Comparison of ENCODE assay signal across 29 cellular contexts in genomic region chr1:163303561-163303960, GRCh38.
"Had no signal": no experiment of that assay in that cellular context is flagged by ENCODE, and none has a peak within 500 bp of the region (broad histone marks: within the 10 kb centered on the region; RNA-seq: fewer than 3 reads in every experiment).

No MANE protein-coding gene starts in this region.

- H3K4me1 ChIP-seq: stomach, suprapubic skin, testis, thyroid gland, tibial nerve, transverse colon, upper lobe of left lung, upper lobe of right lung, uterus, vagina had no signal

- H3K4me3 ChIP-seq: stomach, suprapubic skin, testis, thoracic aorta, thyroid gland, tibial artery, tibial nerve, transverse colon, upper lobe of left lung, upper lobe of right lung, uterus, vagina had no signal

- H3K27me3 Mint-ChIP-seq: stimulated activated memory B cell treated with anti-CD40 and anti-IgM and Interleukin-4, amounts not matched to agents 10 μg/mL and 1 μg/mL and 100 μg/mL, for 72 hours; stimulated activated naive B cell treated with anti-CD40 and anti-IgM and Interleukin-4, amounts not matched to agents 10 μg/mL and 1 μg/mL and 100 μg/mL, for 72 hours; stimulated activated naive CD8-positive, alpha-beta T cell treated with anti-CD3 and anti-CD28 coated beads, Interleukin-15, amount 100 ng/mL, for 72 hours; stimulated activated naive CD8-positive, alpha-beta T cell treated with anti-CD3 and anti-CD28 coated beads, Interleukin-15, Interleukin-2, amounts not matched to agents 100 ng/mL and 50 ng/mL, for 24 hours; type B pancreatic cell had no signal

- H3K4me1 Mint-ChIP-seq: stimulated activated effector memory CD8-positive, alpha-beta T cell treated with anti-CD3 and anti-CD28 coated beads, Interleukin-12 subunit alpha, Interleukin-12 subunit beta, amount 100 ng/mL, for 72 hours; stimulated activated memory B cell treated with anti-CD40 and anti-IgM and Interleukin-4, amounts not matched to agents 10 μg/mL and 1 μg/mL and 100 μg/mL, for 72 hours; stimulated activated naive B cell treated with anti-CD40 and anti-IgM and Interleukin-4, amounts not matched to agents 10 μg/mL and 1 μg/mL and 100 μg/mL, for 72 hours; stimulated activated naive CD8-positive, alpha-beta T cell treated with anti-CD3 and anti-CD28 coated beads, Interleukin-15, amount 100 ng/mL, for 72 hours had no signal

- H3K27ac ChIP-seq: stomach, suprapubic skin, testis, thoracic aorta, thyroid gland, tibial artery, tibial nerve, transverse colon, upper lobe of left lung, upper lobe of right lung, uterus, vagina had no signal

- H3K4me3 Mint-ChIP-seq: stimulated activated effector memory CD8-positive, alpha-beta T cell treated with anti-CD3 and anti-CD28 coated beads, Interleukin-12 subunit alpha, Interleukin-12 subunit beta, amount 100 ng/mL, for 72 hours; stimulated activated memory B cell treated with anti-CD40 and anti-IgM and Interleukin-4, amounts not matched to agents 10 μg/mL and 1 μg/mL and 100 μg/mL, for 72 hours; stimulated activated naive B cell treated with anti-CD40 and anti-IgM and Interleukin-4, amounts not matched to agents 10 μg/mL and 1 μg/mL and 100 μg/mL, for 72 hours; stimulated activated naive CD8-positive, alpha-beta T cell treated with anti-CD3 and anti-CD28 coated beads, Interleukin-15, amount 100 ng/mL, for 72 hours; stimulated activated naive CD8-positive, alpha-beta T cell treated with anti-CD3 and anti-CD28 coated beads, Interleukin-15, Interleukin-2, amounts not matched to agents 100 ng/mL and 50 ng/mL, for 24 hours; type B pancreatic cell had no signal

- H3K9me3 ChIP-seq: stomach, suprapubic skin, testis, thoracic aorta, thyroid gland, tibial artery, tibial nerve, transverse colon, upper lobe of left lung, upper lobe of right lung, uterus, vagina had no signal

- H3K27ac Mint-ChIP-seq: stimulated activated effector memory CD8-positive, alpha-beta T cell treated with anti-CD3 and anti-CD28 coated beads, Interleukin-12 subunit alpha, Interleukin-12 subunit beta, amount 100 ng/mL, for 72 hours; stimulated activated memory B cell treated with anti-CD40 and anti-IgM and Interleukin-4, amounts not matched to agents 10 μg/mL and 1 μg/mL and 100 μg/mL, for 72 hours; stimulated activated naive B cell treated with anti-CD40 and anti-IgM and Interleukin-4, amounts not matched to agents 10 μg/mL and 1 μg/mL and 100 μg/mL, for 72 hours; stimulated activated naive CD8-positive, alpha-beta T cell treated with anti-CD3 and anti-CD28 coated beads, Interleukin-15, Interleukin-2, amounts not matched to agents 100 ng/mL and 50 ng/mL, for 24 hours; type B pancreatic cell had no signal

- H3K27me3 ChIP-seq: stomach, suprapubic skin, testis, thyroid gland, tibial artery, tibial nerve, transverse colon, upper lobe of left lung, upper lobe of right lung, uterus, vagina had no signal

- DNase-seq: stimulated activated CD4-positive, alpha-beta T cell treated with anti-CD3 and anti-CD28 coated beads, Interleukin-2, amount 100 ng/mL, for 48 hours; stimulated activated CD4-positive, alpha-beta T cell treated with anti-CD3 and anti-CD28 coated beads, Interleukin-4, amount 100 ng/mL, for 1 hour; stimulated activated CD4-positive, alpha-beta T cell treated with anti-CD3 and anti-CD28 coated beads, Interleukin-4, amount 100 ng/mL, for 24 hours; stimulated activated CD4-positive, alpha-beta T cell treated with anti-CD3 and anti-CD28 coated beads, Interleukin-4, amount 100 ng/mL, for 4 hours; stimulated activated CD8-positive, alpha-beta memory T cell treated with anti-CD3 and anti-CD28 coated beads, Interleukin-4, amount 100 ng/mL, for 48 hours; stimulated activated naive B cell treated with anti-CD40 and anti-IgM and Interleukin-4, amounts not matched to agents 10 μg/mL and 1 μg/mL and 100 μg/mL, for 72 hours; stimulated activated naive CD4-positive, alpha-beta T cell; stimulated activated naive CD4-positive, alpha-beta T cell treated with Interleukin-2 at 50 U/mL for 16 hours; stimulated activated naive CD8-positive, alpha-beta T cell treated with anti-CD3 and anti-CD28 coated beads, Interleukin-15, amount 100 ng/mL, for 72 hours; stimulated activated naive CD8-positive, alpha-beta T cell treated with anti-CD3 and anti-CD28 coated beads, Interleukin-15, Interleukin-2, amounts not matched to agents 100 U/mL and 50 U/mL, for 24 hours; stomach; substantia nigra; testis; thyroid gland; tibial artery; transverse colon; trophoblast cell; upper lobe of left lung; upper lobe of right lung; uterus had no signal

- H3K36me3 ChIP-seq: thoracic aorta, thyroid gland, transverse colon, uterus, vagina had no signal

- H3K9me3 Mint-ChIP-seq: stimulated activated effector memory CD8-positive, alpha-beta T cell treated with anti-CD3 and anti-CD28 coated beads, Interleukin-12 subunit alpha, Interleukin-12 subunit beta, amount 100 ng/mL, for 72 hours; stimulated activated memory B cell treated with anti-CD40 and anti-IgM and Interleukin-4, amounts not matched to agents 10 μg/mL and 1 μg/mL and 100 μg/mL, for 72 hours; stimulated activated naive B cell treated with anti-CD40 and anti-IgM and Interleukin-4, amounts not matched to agents 10 μg/mL and 1 μg/mL and 100 μg/mL, for 72 hours; stimulated activated naive CD8-positive, alpha-beta T cell treated with anti-CD3 and anti-CD28 coated beads, Interleukin-15, amount 100 ng/mL, for 72 hours; stimulated activated naive CD8-positive, alpha-beta T cell treated with anti-CD3 and anti-CD28 coated beads, Interleukin-15, Interleukin-2, amounts not matched to agents 100 ng/mL and 50 ng/mL, for 24 hours; type B pancreatic cell had no signal

- FAIRE-seq: urothelium cell line had no signal
